In the genomic region with DNA sequence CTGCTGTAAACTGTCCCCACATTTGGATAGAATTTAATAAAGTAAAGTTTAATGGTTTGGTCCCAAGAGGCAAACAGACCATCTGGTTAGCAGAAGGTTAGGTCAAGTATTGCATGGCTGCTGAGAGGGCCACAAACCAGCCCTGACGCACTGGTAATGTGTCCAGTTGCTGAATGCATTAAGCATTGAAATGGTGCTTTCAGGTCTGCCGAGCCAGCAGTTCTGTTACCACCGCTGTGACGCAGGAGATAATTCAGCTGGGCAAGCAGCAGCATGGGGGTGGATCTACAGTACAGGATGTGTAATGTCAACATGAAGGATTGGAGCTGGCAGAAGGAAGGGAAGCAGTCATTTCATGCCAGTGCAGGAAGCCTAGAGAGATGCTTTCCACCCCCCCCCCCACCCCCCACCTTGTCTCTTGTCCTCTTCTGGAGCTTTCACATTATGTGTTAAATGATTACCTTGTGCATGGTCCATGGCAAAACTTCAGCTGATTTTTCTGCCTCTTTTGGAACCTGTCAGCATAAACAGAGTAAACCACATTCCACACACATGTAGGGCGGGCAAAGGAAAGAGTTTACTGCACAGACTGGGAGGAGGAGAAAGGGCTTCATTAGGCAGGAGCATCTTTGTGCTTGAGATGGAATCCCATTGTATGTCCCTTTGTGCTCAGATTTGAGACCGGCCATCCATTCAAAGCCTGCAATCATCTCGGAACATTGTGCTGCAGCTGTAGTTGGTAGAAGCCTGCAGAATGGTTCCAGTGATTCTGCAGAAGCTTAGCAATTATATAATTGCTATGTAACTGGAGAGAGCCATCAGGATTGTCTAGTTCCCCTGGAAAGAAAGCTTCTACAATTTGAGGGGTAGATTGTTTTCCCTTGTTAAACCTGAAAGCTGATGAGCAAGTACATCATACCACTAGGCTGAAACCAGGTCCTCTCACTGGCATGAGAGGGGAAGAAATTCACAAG, we compare ENCODE assay signal across 8 cellular contexts. TPM values are rescaled to one million over a fixed set of nuclear protein-coding genes. Genes with fewer than 3 reads are reported as not detected.
A peak's percentile ranks its signal among the peaks of the same experiment; 100 is the strongest.
DNase-seq lines count a peak whose midpoint lies in the region; ATAC-seq and TF ChIP-seq lines count a peak whose summit lies in the region.

No MANE protein-coding gene starts in this region.

- ATAC-seq in foreskin keratinocyte (peak; percentile 90), GM18520 (IDR thresholded peaks at IDR 0.05; ENCODE audit: unreplicated experiment) (no peak), GM21737 (IDR thresholded peaks at IDR 0.05; ENCODE audit: unreplicated experiment) (no peak)
- ATAC-seq in stimulated activated naive CD8-positive, alpha-beta T cell treated with anti-CD3 and anti-CD28 coated beads, Interleukin-15, Interleukin-2, amounts not matched to agents 100 U/mL and 50 U/mL, for 24 hours, result no peak

- DNase-seq in GM03348 (ENCODE audit: low spot score) (peak; percentile 62), Peyer's patch (peak in 1 of 3 donors; percentile 62), foreskin keratinocyte (peak; percentile 79 to 90), ovary (peak; percentile 78 to 83 (median 81)), AML-193 (lab: John Stamatoyannopoulos, UW) (no peak)
- DNase-seq in stimulated activated naive CD8-positive, alpha-beta T cell treated with anti-CD3 and anti-CD28 coated beads, Interleukin-15, Interleukin-2, amounts not matched to agents 100 U/mL and 50 U/mL, for 24 hours, result no peak

- H3K4me3 ChIP-seq in Peyer's patch (no peak overlapping the region), ovary (no peak overlapping the region)

- TF ChIP-seq POLR2A in Peyer's patch (IDR thresholded peaks at IDR 0.05) (no peak), ovary (IDR thresholded peaks at IDR 0.05) (no peak)

- intact Hi-C loops in ovary (cut with DNase I), result no loop called here

- no peak for TF ChIP-seq EP300 in ovary (IDR thresholded peaks at IDR 0.05)

- H3K36me3 ChIP-seq in Peyer's patch (no peaks in the 10 kb centered on the region), ovary (no peaks in the 10 kb centered on the region)

- H3K9me3 ChIP-seq in Peyer's patch (no peaks in the 10 kb centered on the region), ovary (no peaks in the 10 kb centered on the region)

- WGBS in ovary, 3 donors, result 24 to 29% (median 26%) methylated on average over 7 of the region's 7 CpGs

- H3K27me3 ChIP-seq in Peyer's patch, result no peaks in the 10 kb centered on the region
- no peaks in the 10 kb centered on the region for H3K27me3 ChIP-seq in foreskin keratinocyte
- no peaks in the 10 kb centered on the region for H3K27me3 ChIP-seq in ovary

- no peak for TF ChIP-seq CTCF in Peyer's patch (IDR thresholded peaks at IDR 0.05)
- no peak for TF ChIP-seq CTCF in foreskin keratinocyte (conservative IDR thresholded peaks at IDR 0.05)
- TF ChIP-seq CTCF in ovary (IDR thresholded peaks at IDR 0.05), result no peak

- H3K4me1 ChIP-seq in Peyer's patch (peaks cover 0 to 32% (median 0%) of the 10 kb centered on the region in 4 donors), foreskin keratinocyte (peaks cover 53% of the 10 kb centered on the region), ovary (ENCODE audit: insufficient read depth) (peaks cover 25% of the 10 kb centered on the region)

- H3K27ac ChIP-seq in Peyer's patch (peak overlapping the region in 3 of 4 donors; percentile 15 to 40 (median 37)), foreskin keratinocyte (peak overlapping the region; percentile 85), ovary (peak overlapping the region in 1 of 2 donors; percentile 43)

RNA-seq across cellular contexts. Expression of gene ZNF462, which starts 16.3 kb away (rescaled TPM):
- 10 to 100 TPM; 16.1 to 39.6 (median 25.5) TPM for total RNA-seq in Peyer's patch
- 19.6 and 22.4 TPM in 2 replicates for total RNA-seq in foreskin keratinocyte
- polyA plus RNA-seq in foreskin keratinocyte, result 1.6 and 1.7 TPM in 2 replicates
- 10 to 100 TPM; 22.1 to 87.6 (median 54.4) TPM for total RNA-seq in ovary
- polyA plus RNA-seq in ovary, result 1 to 10 TPM; 5.8 to 7.4 TPM

Comparison
In these comparisons a context has a peak if more than half of its experiments do, and no peak if none do; other contexts are left out.
1. DNase-seq: peak in GM03348 (single experiment), foreskin keratinocyte (2 of 2) and ovary (5 of 5); none in stimulated activated naive CD8-positive, alpha-beta T cell treated with anti-CD3 and anti-CD28 coated beads, Interleukin-15, Interleukin-2, amounts not matched to agents 100 U/mL and 50 U/mL, for 24 hours (single experiment) and AML-193 (0 of 2).